In genomic region chr1:154764773-154765172, GRCh38 we compare ENCODE assay signal across 34 cellular contexts.
"Had no signal": no experiment of that assay in that cellular context is flagged by ENCODE, and none has a peak within 500 bp of the region (broad histone marks: within the 10 kb centered on the region; RNA-seq: fewer than 3 reads in every experiment).

No MANE protein-coding gene starts in this region.

- H3K9me3 ChIP-seq: MG63 had no signal

- DNase-seq: Karpas-422, Kasumi-1, MG63, MM.1S, MV-4-11, NCI-H1048, NCI-H1092, NCI-H1092 treated with DMSO at 0.1 percent for 48 hours, NCI-H1105, NCI-H1105 treated with DMSO at 0.1 percent for 48 hours, NCI-H1417, NCI-H1417 treated with DMSO at 0.1 percent for 48 hours, NCI-H1436, NCI-H1436 treated with DMSO at 0.1 percent for 48 hours, NCI-H146, NCI-H1694, NCI-H1694 treated with DMSO at 0.1 percent for 48 hours, NCI-H187, NCI-H187 treated with DMSO at 0.1 percent for 48 hours, NCI-H1930, NCI-H2029, NCI-H2029 treated with DMSO at 0.1 percent for 48 hours, NCI-H2081, NCI-H2081 treated with DMSO at 0.1 percent for 48 hours, NCI-H2107, NCI-H2171, NCI-H2171 treated with DMSO at 0.1 percent for 48 hours, NCI-H2227 treated with DMSO at 0.1 percent for 48 hours, NCI-H226, NCI-H345, NCI-H446, NCI-H446 treated with DMSO at 0.1 percent for 48 hours, NCI-H510A, NCI-H510A treated with DMSO at 0.1 percent for 48 hours had no signal

- H3K36me3 ChIP-seq: MG63 had no signal

- H3K4me3 ChIP-seq: MG63 had no signal
